In genomic region chr4:54041100-54041499, GRCh38 we compare ENCODE assay signal across 22 cellular contexts. TPM values are rescaled to one million over a fixed set of nuclear protein-coding genes. Genes with fewer than 3 reads are reported as not detected.
DNase-seq lines count a peak whose midpoint lies in the region; ATAC-seq, FAIRE-seq and TF ChIP-seq lines count a peak whose summit lies in the region.
"Had no signal": no experiment of that assay in that cellular context is flagged by ENCODE, and none has a peak within 500 bp of the region (broad histone marks: within the 10 kb centered on the region; RNA-seq: fewer than 3 reads in every experiment).

No MANE protein-coding gene starts in this region.

- peaks cover 47% of the 10 kb centered on the region for H4K20me1 ChIP-seq in astrocyte (ENCODE audit: insufficient read depth, low read length)
- H4K20me1 ChIP-seq in mammary epithelial cell (ENCODE audit: insufficient read depth, low read length): no peaks in the 10 kb centered on the region

- no peaks in the 10 kb centered on the region for H3K9me3 ChIP-seq in astrocyte (ENCODE audit: insufficient read depth, low read depth, low read length)
- H3K9me3 ChIP-seq in esophagus squamous epithelium: no peaks in the 10 kb centered on the region
- no peaks in the 10 kb centered on the region for H3K9me3 ChIP-seq in mammary epithelial cell (replicated peaks; ENCODE audit: insufficient read depth, low read length)
- H3K9me3 ChIP-seq: Caco-2, Peyer's patch had no signal

- H3K4me2 ChIP-seq in astrocyte (ENCODE audit: low read length): no peak overlapping the region
- no peak overlapping the region for H3K4me2 ChIP-seq in mammary epithelial cell (ENCODE audit: insufficient read depth, low read depth, low read length)

- H3K4me1 ChIP-seq in astrocyte (ENCODE audit: insufficient read depth, low read length) (no peaks in the 10 kb centered on the region), esophagus squamous epithelium (no peaks in the 10 kb centered on the region), mammary epithelial cell (ENCODE audit: insufficient read depth, low read length) (no peaks in the 10 kb centered on the region)
- H3K4me1 ChIP-seq: Caco-2, Peyer's patch had no signal

- CTCF ChIA-PET in activated CD4-positive, alpha-beta T cell treated with anti-CD3 and anti-CD28 coated beads for 36 hours (lab: Charles Lee): no interaction called here
- CTCF ChIA-PET in T-cell (lab: Charles Lee): interaction anchor here in 1 of 2 donors (0.6 kb wide), 1 partner anchor 145 kb away, joined by 3 read pairs; no protein-coding TSS in a partner anchor
- CTCF ChIA-PET in mammary epithelial cell (lab: Charles Lee; ENCODE audit: low non-redundant PET): no interaction called here

- H3K36me3 Mint-ChIP-seq in activated CD4-positive, alpha-beta T cell treated with anti-CD3 and anti-CD28 coated beads for 36 hours (ENCODE audit: low read depth): peaks cover 38% of the 10 kb centered on the region
- H3K36me3 Mint-ChIP-seq in T-cell (peaks cover 54% of the 10 kb centered on the region), astrocyte (ENCODE audit: low read depth, unreplicated experiment) (peaks cover 23% of the 10 kb centered on the region), osteocyte (ENCODE audit: unreplicated experiment) (peaks cover 41% of the 10 kb centered on the region), endothelial cell (ENCODE audit: low read depth, unreplicated experiment) (peaks cover 8% of the 10 kb centered on the region)

- H3K4me3 ChIP-seq in astrocyte (ENCODE audit: insufficient read depth, low read depth, low read length) (no peak overlapping the region), esophagus squamous epithelium (no peak overlapping the region), mammary epithelial cell (replicated peaks in 1 of 3; ENCODE audit: insufficient read depth in 1 of 3, low read depth in 2 of 3, low read length in 3 of 3) (no peak overlapping the region)
- H3K4me3 ChIP-seq: GM12878, Peyer's patch had no signal

- H2AFZ ChIP-seq in astrocyte (ENCODE audit: low read depth, low read length) (no peak overlapping the region), mammary epithelial cell (ENCODE audit: low read depth, low read length) (no peak overlapping the region)

- H3K27me3 Mint-ChIP-seq in activated CD4-positive, alpha-beta T cell treated with anti-CD3 and anti-CD28 coated beads for 36 hours: no peaks in the 10 kb centered on the region
- H3K27me3 Mint-ChIP-seq in T-cell (no peaks in the 10 kb centered on the region), astrocyte (ENCODE audit: low read depth, unreplicated experiment) (no peaks in the 10 kb centered on the region), osteocyte (ENCODE audit: unreplicated experiment) (no peaks in the 10 kb centered on the region), endothelial cell (ENCODE audit: unreplicated experiment) (no peaks in the 10 kb centered on the region)

- H3K9ac ChIP-seq in astrocyte (ENCODE audit: low read length) (no peak overlapping the region), mammary epithelial cell (ENCODE audit: insufficient read depth, low read length) (no peak overlapping the region)

- H3K36me3 ChIP-seq in astrocyte (ENCODE audit: insufficient read depth, low read length) (peaks cover 3% of the 10 kb centered on the region), esophagus squamous epithelium (peaks cover 0 to 63% (median 3%) of the 10 kb centered on the region in 3 donors), mammary epithelial cell (ENCODE audit: insufficient read depth, low read length) (peaks cover 13% of the 10 kb centered on the region)

- no peak for TF ChIP-seq CTCF in astrocyte (IDR thresholded peaks at IDR 0.05; ENCODE audit: insufficient read depth, low read depth, low read length)
- TF ChIP-seq CTCF in osteocyte (IDR thresholded peaks at IDR 0.05): no peak
- no peak for TF ChIP-seq CTCF in esophagus squamous epithelium (IDR thresholded peaks at IDR 0.05)
- no peak for TF ChIP-seq CTCF in mammary epithelial cell (conservative IDR thresholded peaks at IDR 0.05 in 1 of 2, IDR thresholded peaks at IDR 0.05 in 1 of 2; ENCODE audit: extremely low read depth in 1 of 2, insufficient read depth in 1 of 2, low read depth in 1 of 2, low read length in 2 of 2)
- no peak for TF ChIP-seq CTCF in endothelial cell (IDR thresholded peaks at IDR 0.05; ENCODE audit: unreplicated experiment)

- H3K27me3 ChIP-seq in astrocyte (ENCODE audit: insufficient read depth, low read length) (no peaks in the 10 kb centered on the region), esophagus squamous epithelium (no peaks in the 10 kb centered on the region), mammary epithelial cell (ENCODE audit: insufficient read depth, low read length) (no peaks in the 10 kb centered on the region)
- H3K27me3 ChIP-seq: Peyer's patch had no signal

- TF ChIP-seq POLR2A in esophagus squamous epithelium (IDR thresholded peaks at IDR 0.05): no peak

- no peak for DNase-seq in activated CD4-positive, alpha-beta T cell treated with anti-CD3 and anti-CD28 coated beads for 36 hours
- no peak for DNase-seq in activated CD4-positive, alpha-beta T cell treated with anti-CD3 and anti-CD28 coated beads for 4 hours
- no peak for DNase-seq in T-cell
- DNase-seq in astrocyte (ENCODE audit: low read depth): no peak
- no peak for DNase-seq in osteocyte (ENCODE audit: extremely low spot score, unreplicated experiment)
- DNase-seq in esophagus squamous epithelium (lab: John Stamatoyannopoulos, UW): no peak
- DNase-seq in mammary epithelial cell: no peak
- DNase-seq in endothelial cell (ENCODE audit: low spot score): no peak
- DNase-seq: AML-193, Caco-2, EL, H9, MM.1S, NCI-H1092, NCI-H1694, NCI-H2081 treated with DMSO at 0.1 percent for 48 hours, Peyer's patch had no signal

- dilution Hi-C loops in mammary epithelial cell (cut with HindIII; ENCODE audit: low sequenced_read_pairs): no loop called here

- peak; percentile 83 for ATAC-seq in activated CD4-positive, alpha-beta T cell treated with anti-CD3 and anti-CD28 coated beads for 36 hours
- ATAC-seq in T-cell (replicated peaks in 1 of 4): peak in 3 of 4 experiments; percentile 48 to 82 (median 53)
- ATAC-seq: GM12878 had no signal

- BruUV-seq in mammary epithelial cell (replicated peaks; lab: Mats Ljungman, UMichigan): no TSS peak

- POLR2A ChIA-PET in activated CD4-positive, alpha-beta T cell treated with anti-CD3 and anti-CD28 coated beads for 36 hours (lab: Charles Lee): no interaction called here
- POLR2A ChIA-PET in T-cell (lab: Charles Lee): interaction anchor here (0.6 to 1.1 kb wide), 2 partner anchors 23 to 104 kb away, joined by 3 to 5 read pairs; no protein-coding TSS in a partner anchor

- intact Hi-C loops in activated CD4-positive, alpha-beta T cell treated with anti-CD3 and anti-CD28 coated beads for 36 hours (cut with DNase I, micrococcal nuclease): loop anchor here (2.0 kb wide), 2 partner anchors 16 to 22 kb away; no protein-coding TSS in a partner anchor
- intact Hi-C loops in esophagus squamous epithelium (cut with DNase I) (no loop called here), mammary epithelial cell (cut with micrococcal nuclease) (no loop called here)

- peaks cover 41% of the 10 kb centered on the region for H3K4me1 Mint-ChIP-seq in activated CD4-positive, alpha-beta T cell treated with anti-CD3 and anti-CD28 coated beads for 36 hours
- H3K4me1 Mint-ChIP-seq in T-cell (peaks cover 40 to 53% (median 40%) of the 10 kb centered on the region in 3 donors), astrocyte (ENCODE audit: low read depth, unreplicated experiment) (peaks cover 2% of the 10 kb centered on the region), osteocyte (ENCODE audit: unreplicated experiment) (peaks cover 25% of the 10 kb centered on the region), endothelial cell (ENCODE audit: unreplicated experiment) (peaks cover 12% of the 10 kb centered on the region)

- no peak overlapping the region for H3K27ac ChIP-seq in astrocyte (ENCODE audit: low read depth, low read length)
- no peak overlapping the region for H3K27ac ChIP-seq in esophagus squamous epithelium
- no peak overlapping the region for H3K27ac ChIP-seq in mammary epithelial cell (ENCODE audit: insufficient read depth, low read depth, low read length)
- H3K27ac ChIP-seq: 22Rv1, Peyer's patch had no signal

- 84 to 89% methylated on average over 3 to 4 of the region's 4 CpGs for WGBS in esophagus squamous epithelium, 2 donors
- WGBS in mammary epithelial cell (ENCODE audit: low coverage, missing lambda C conversion rate): 94% methylated on average over 4 of the region's 4 CpGs

- H3K79me2 ChIP-seq in astrocyte (ENCODE audit: insufficient read depth, low read length) (peaks cover 24% of the 10 kb centered on the region), mammary epithelial cell (ENCODE audit: insufficient read depth, low read length) (peaks cover 68% of the 10 kb centered on the region)

- no peak overlapping the region for H3K27ac Mint-ChIP-seq in activated CD4-positive, alpha-beta T cell treated with anti-CD3 and anti-CD28 coated beads for 36 hours
- H3K27ac Mint-ChIP-seq in T-cell (no peak overlapping the region), astrocyte (ENCODE audit: unreplicated experiment) (no peak overlapping the region), osteocyte (ENCODE audit: unreplicated experiment) (peak overlapping the region; percentile 44), endothelial cell (ENCODE audit: unreplicated experiment) (no peak overlapping the region)
- H3K27ac Mint-ChIP-seq: CD14-positive monocyte, H9 had no signal

- FAIRE-seq in astrocyte (lab: Jason Lieb, UNC): peak; percentile 90
- FAIRE-seq: GM12878 had no signal

- no peak overlapping the region for H3K4me3 Mint-ChIP-seq in activated CD4-positive, alpha-beta T cell treated with anti-CD3 and anti-CD28 coated beads for 36 hours
- H3K4me3 Mint-ChIP-seq in T-cell (peak overlapping the region in 1 of 3 donors; percentile 6), astrocyte (ENCODE audit: unreplicated experiment) (no peak overlapping the region), osteocyte (ENCODE audit: unreplicated experiment) (no peak overlapping the region), endothelial cell (ENCODE audit: unreplicated experiment) (no peak overlapping the region)
- H3K4me3 Mint-ChIP-seq: CD14-positive monocyte, H9 had no signal

- in situ Hi-C loops in mammary epithelial cell (cut with MboI; ENCODE audit: low sequenced_read_pairs in 2 of 2): no loop called here

- H3K9me3 Mint-ChIP-seq in activated CD4-positive, alpha-beta T cell treated with anti-CD3 and anti-CD28 coated beads for 36 hours (ENCODE audit: low read depth): peaks cover 8% of the 10 kb centered on the region
- H3K9me3 Mint-ChIP-seq in T-cell (peaks cover 0 to 8% (median 3%) of the 10 kb centered on the region in 3 donors), astrocyte (ENCODE audit: unreplicated experiment) (no peaks in the 10 kb centered on the region), osteocyte (ENCODE audit: unreplicated experiment) (peaks cover 4% of the 10 kb centered on the region), endothelial cell (ENCODE audit: unreplicated experiment) (no peaks in the 10 kb centered on the region)

RNA-seq across cellular contexts. Expression of gene CHIC2, which starts 23.3 kb away (rescaled TPM):
- total RNA-seq in activated CD4-positive, alpha-beta T cell treated with anti-CD3 and anti-CD28 coated beads for 36 hours: 10 to 100 TPM; 14.7 to 17.7 TPM
- 10 to 100 TPM; 38.8 to 59.3 (median 40.5) TPM for total RNA-seq in T-cell
- 38.2 and 40.6 TPM in 2 replicates for total RNA-seq in astrocyte
- total RNA-seq in osteocyte: 55.9 and 64.1 TPM in 2 replicates
- 10 to 100 TPM; 40.4 to 56.0 (median 44.7) TPM for total RNA-seq in esophagus squamous epithelium
- 10 to 100 TPM; 45.4 to 46.7 TPM for total RNA-seq in mammary epithelial cell
- polyA plus RNA-seq in mammary epithelial cell: 17.2 TPM
- 5.4 TPM for polyA minus RNA-seq in mammary epithelial cell
- 33.1 TPM for total RNA-seq in endothelial cell (ENCODE audit: unreplicated experiment)

RNA-seq across cellular contexts. Expression of gene GSX2, which starts 58.9 kb away (rescaled TPM):
- total RNA-seq in activated CD4-positive, alpha-beta T cell treated with anti-CD3 and anti-CD28 coated beads for 36 hours: not detected
- total RNA-seq in T-cell (not detected), astrocyte (1.1 and 1.7 TPM in 2 replicates), osteocyte (0.35 and 0.47 TPM in 2 replicates), esophagus squamous epithelium (not detected), mammary epithelial cell (not detected), endothelial cell (ENCODE audit: unreplicated experiment) (not detected)
- polyA plus RNA-seq in mammary epithelial cell: not detected
- not detected for polyA minus RNA-seq in mammary epithelial cell
- total RNA-seq: Caco-2, H9, LHCN-M2, NCI-H460, Peyer's patch had no signal
- polyA plus RNA-seq: CD14-positive monocyte had no signal

Comparison
In these comparisons a context has a peak if more than half of its experiments do, and no peak if none do; other contexts are left out.
1. intact Hi-C loops: an anchor here in activated CD4-positive, alpha-beta T cell treated with anti-CD3 and anti-CD28 coated beads for 36 hours (2.0 kb wide); none called in esophagus squamous epithelium and mammary epithelial cell.